1 cellular context compared by ENCODE assay signal in the genomic region with DNA sequence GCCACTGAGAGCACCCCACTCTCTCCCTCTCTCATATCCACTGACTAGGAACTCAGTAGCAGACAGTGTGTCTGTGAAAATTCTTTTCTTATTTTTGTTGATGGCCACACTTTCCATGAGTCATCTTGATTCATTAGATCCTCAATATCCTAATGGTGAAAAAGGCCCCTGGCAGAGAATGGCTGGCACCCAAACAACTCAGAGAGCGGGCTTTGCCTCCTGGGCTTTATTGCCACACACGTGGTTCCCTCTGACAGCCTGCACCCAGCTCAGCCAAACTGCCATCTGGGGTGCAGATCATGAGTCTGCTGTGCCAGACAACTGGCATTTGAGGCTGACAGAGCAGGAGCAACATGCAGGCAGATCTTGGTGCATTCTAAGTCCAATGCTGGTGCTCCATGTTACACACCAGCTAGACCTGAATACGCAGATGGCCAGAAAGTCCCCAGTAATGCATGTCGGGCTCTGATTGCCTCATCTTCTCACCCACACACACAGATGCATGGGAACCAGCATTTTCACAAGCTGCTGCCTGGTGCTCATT.
TF ChIP-seq lines count a peak whose summit lies in the region.

No MANE protein-coding gene starts in this region.

TF ChIP-seq in H1, 55 proteins besides CTCF, POLR2A, EP300 and RAD21 (continued from another document):
- TF ChIP-seq, protein P1, sequence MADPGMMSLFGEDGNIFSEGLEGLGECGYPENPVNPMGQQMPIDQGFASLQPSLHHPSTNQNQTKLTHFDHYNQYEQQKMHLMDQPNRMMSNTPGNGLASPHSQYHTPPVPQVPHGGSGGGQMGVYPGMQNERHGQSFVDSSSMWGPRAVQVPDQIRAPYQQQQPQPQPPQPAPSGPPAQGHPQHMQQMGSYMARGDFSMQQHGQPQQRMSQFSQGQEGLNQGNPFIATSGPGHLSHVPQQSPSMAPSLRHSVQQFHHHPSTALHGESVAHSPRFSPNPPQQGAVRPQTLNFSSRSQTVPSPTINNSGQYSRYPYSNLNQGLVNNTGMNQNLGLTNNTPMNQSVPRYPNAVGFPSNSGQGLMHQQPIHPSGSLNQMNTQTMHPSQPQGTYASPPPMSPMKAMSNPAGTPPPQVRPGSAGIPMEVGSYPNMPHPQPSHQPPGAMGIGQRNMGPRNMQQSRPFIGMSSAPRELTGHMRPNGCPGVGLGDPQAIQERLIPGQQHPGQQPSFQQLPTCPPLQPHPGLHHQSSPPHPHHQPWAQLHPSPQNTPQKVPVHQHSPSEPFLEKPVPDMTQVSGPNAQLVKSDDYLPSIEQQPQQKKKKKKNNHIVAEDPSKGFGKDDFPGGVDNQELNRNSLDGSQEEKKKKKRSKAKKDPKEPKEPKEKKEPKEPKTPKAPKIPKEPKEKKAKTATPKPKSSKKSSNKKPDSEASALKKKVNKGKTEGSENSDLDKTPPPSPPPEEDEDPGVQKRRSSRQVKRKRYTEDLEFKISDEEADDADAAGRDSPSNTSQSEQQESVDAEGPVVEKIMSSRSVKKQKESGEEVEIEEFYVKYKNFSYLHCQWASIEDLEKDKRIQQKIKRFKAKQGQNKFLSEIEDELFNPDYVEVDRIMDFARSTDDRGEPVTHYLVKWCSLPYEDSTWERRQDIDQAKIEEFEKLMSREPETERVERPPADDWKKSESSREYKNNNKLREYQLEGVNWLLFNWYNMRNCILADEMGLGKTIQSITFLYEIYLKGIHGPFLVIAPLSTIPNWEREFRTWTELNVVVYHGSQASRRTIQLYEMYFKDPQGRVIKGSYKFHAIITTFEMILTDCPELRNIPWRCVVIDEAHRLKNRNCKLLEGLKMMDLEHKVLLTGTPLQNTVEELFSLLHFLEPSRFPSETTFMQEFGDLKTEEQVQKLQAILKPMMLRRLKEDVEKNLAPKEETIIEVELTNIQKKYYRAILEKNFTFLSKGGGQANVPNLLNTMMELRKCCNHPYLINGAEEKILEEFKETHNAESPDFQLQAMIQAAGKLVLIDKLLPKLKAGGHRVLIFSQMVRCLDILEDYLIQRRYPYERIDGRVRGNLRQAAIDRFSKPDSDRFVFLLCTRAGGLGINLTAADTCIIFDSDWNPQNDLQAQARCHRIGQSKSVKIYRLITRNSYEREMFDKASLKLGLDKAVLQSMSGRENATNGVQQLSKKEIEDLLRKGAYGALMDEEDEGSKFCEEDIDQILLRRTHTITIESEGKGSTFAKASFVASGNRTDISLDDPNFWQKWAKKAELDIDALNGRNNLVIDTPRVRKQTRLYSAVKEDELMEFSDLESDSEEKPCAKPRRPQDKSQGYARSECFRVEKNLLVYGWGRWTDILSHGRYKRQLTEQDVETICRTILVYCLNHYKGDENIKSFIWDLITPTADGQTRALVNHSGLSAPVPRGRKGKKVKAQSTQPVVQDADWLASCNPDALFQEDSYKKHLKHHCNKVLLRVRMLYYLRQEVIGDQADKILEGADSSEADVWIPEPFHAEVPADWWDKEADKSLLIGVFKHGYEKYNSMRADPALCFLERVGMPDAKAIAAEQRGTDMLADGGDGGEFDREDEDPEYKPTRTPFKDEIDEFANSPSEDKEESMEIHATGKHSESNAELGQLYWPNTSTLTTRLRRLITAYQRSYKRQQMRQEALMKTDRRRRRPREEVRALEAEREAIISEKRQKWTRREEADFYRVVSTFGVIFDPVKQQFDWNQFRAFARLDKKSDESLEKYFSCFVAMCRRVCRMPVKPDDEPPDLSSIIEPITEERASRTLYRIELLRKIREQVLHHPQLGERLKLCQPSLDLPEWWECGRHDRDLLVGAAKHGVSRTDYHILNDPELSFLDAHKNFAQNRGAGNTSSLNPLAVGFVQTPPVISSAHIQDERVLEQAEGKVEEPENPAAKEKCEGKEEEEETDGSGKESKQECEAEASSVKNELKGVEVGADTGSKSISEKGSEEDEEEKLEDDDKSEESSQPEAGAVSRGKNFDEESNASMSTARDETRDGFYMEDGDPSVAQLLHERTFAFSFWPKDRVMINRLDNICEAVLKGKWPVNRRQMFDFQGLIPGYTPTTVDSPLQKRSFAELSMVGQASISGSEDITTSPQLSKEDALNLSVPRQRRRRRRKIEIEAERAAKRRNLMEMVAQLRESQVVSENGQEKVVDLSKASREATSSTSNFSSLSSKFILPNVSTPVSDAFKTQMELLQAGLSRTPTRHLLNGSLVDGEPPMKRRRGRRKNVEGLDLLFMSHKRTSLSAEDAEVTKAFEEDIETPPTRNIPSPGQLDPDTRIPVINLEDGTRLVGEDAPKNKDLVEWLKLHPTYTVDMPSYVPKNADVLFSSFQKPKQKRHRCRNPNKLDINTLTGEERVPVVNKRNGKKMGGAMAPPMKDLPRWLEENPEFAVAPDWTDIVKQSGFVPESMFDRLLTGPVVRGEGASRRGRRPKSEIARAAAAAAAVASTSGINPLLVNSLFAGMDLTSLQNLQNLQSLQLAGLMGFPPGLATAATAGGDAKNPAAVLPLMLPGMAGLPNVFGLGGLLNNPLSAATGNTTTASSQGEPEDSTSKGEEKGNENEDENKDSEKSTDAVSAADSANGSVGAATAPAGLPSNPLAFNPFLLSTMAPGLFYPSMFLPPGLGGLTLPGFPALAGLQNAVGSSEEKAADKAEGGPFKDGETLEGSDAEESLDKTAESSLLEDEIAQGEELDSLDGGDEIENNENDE (IDR thresholded peaks at IDR 0.05; ENCODE audit: insufficient replicate concordance, low read length) = no peak
- TF ChIP-seq TBP (IDR thresholded peaks at IDR 0.05; ENCODE audit: low read depth, low read length) (no peak), POU5F1 (IDR thresholded peaks at IDR 0.05; ENCODE audit: low read depth, low read length) (no peak), HDAC6 (IDR thresholded peaks at IDR 0.05; ENCODE audit: low read depth, low read length) (no peak), TEAD4 (IDR thresholded peaks at IDR 0.05; ENCODE audit: low read depth, low read length) (no peak), BCL11A (IDR thresholded peaks at IDR 0.05; ENCODE audit: low read depth in 2 of 2, low read length in 2 of 2) (no peak), ZNF274 (IDR thresholded peaks at IDR 0.05; ENCODE audit: borderline replicate concordance, extremely low read depth, low read length) (no peak)
- TF ChIP-seq, protein P2, sequence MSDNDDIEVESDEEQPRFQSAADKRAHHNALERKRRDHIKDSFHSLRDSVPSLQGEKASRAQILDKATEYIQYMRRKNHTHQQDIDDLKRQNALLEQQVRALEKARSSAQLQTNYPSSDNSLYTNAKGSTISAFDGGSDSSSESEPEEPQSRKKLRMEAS (IDR thresholded peaks at IDR 0.05) = no peak
